In the genomic region with DNA sequence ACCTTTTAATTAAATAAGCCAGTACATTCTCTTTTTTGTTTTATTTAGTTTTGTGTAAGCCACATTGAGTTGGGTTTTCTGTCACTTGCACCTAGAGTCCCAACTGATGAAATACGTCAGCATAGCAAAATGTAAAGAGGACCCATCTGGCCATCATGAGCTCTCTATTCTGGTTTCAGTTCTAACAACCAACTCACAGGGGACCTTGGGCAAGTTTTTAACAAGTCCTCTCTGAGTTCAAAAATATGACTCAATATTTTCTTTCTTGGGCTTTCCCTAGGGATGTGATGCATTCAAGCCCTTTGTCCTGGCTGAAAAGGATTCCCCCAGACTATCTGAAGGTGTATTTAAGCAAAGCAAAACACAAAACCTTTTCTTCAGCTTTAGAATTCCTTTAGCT, we compare ENCODE assay signal across 12 cellular contexts. TPM values are rescaled to one million over a fixed set of nuclear protein-coding genes. Genes with fewer than 3 reads are reported as not detected.
DNase-seq lines count a peak whose midpoint lies in the region; ATAC-seq, FAIRE-seq and TF ChIP-seq lines count a peak whose summit lies in the region.
"Had no signal": no experiment of that assay in that cellular context is flagged by ENCODE, and none has a peak within 500 bp of the region (broad histone marks: within the 10 kb centered on the region; RNA-seq: fewer than 3 reads in every experiment).

No MANE protein-coding gene starts in this region.

- H2AFZ ChIP-seq in HepG2 (ENCODE audit: low read length), result no peak overlapping the region

- BruUV-seq in HepG2 (replicated peaks; lab: Mats Ljungman, UMichigan), result no TSS peak

- POLR2A ChIA-PET in HepG2 (lab: Yijun Ruan, JAX), result no interaction called here

- no peak for TF ChIP-seq RAD21 in HepG2 (CRISPR knock-in tag; IDR thresholded peaks at IDR 0.05)

- CTCF ChIA-PET in HepG2 (lab: Yijun Ruan, JAX; ENCODE audit: low intra/inter-chr PET ratio, low total read pairs), result interaction anchor here (0.6 kb wide), 1 partner anchor 31 kb away, joined by 3 read pairs; no protein-coding TSS in a partner anchor

- TF ChIP-seq POLR2A in HepG2 (IDR thresholded peaks at IDR 0.05; ENCODE audit: insufficient read depth in 1 of 2, low read depth in 2 of 2, low read length in 2 of 2) (no peak), sigmoid colon (IDR thresholded peaks at IDR 0.05) (no peak)

- H3K36me3 ChIP-seq in HepG2 (replicated peaks in 1 of 2; ENCODE audit: control insufficient read depth in 1 of 2, insufficient read depth in 2 of 2, low read length in 2 of 2), result no peaks in the 10 kb centered on the region
- H3K36me3 ChIP-seq in sigmoid colon, result no peaks in the 10 kb centered on the region
- H3K36me3 ChIP-seq: ovary had no signal

- peak; percentile 90 for ATAC-seq in HG02763 (IDR thresholded peaks at IDR 0.05; ENCODE audit: unreplicated experiment)
- ATAC-seq in HG03575 (IDR thresholded peaks at IDR 0.05; ENCODE audit: extremely low read depth, insufficient number of reproducible peaks, low FRiP score, unreplicated experiment), result peak; percentile 79
- no peak for ATAC-seq in Right ventricle myocardium superior (ENCODE audit: poor library complexity)
- no peak for ATAC-seq in HepG2

- TF ChIP-seq CTCF in HepG2 (CRISPR knock-in tag; IDR thresholded peaks at IDR 0.05) (no peak), sigmoid colon (IDR thresholded peaks at IDR 0.05) (no peak)

- no peak for FAIRE-seq in HepG2 (lab: Jason Lieb, UNC)

- DNase-seq in GM03348 (ENCODE audit: low spot score) (peak; percentile 26), GM19240 (ENCODE audit: insufficient read length, low spot score) (peak; percentile 3), KG1 (lab: John Stamatoyannopoulos, UW) (no peak), Right ventricle myocardium superior (no peak), HepG2 (ENCODE audit: low spot score) (no peak), sigmoid colon (no peak)
- DNase-seq: activated naive CD4-positive, alpha-beta T cell treated with anti-CD3 and anti-CD28 coated beads, Interleukin-2, amount 50 U/mL, for 16 hours; islet precursor cell; ovary had no signal

- 100% methylated on average over 1 of the region's 1 CpG for whole genome bisulfite sequencing in HepG2 (ENCODE audit: low lambda C conversion rate)
- 71 to 87% methylated on average over 1 of the region's 1 CpG for WGBS in sigmoid colon, 2 donors

- no peak overlapping the region for H3K27ac ChIP-seq in HepG2 (ENCODE audit: extremely low read length, insufficient read depth, low read length)
- H3K27ac ChIP-seq in sigmoid colon, result no peak overlapping the region
- H3K27ac ChIP-seq: ovary, VCaP had no signal

- no peak overlapping the region for H3K9ac ChIP-seq in HepG2 (ENCODE audit: insufficient read depth, low read depth, low read length)

- no peaks in the 10 kb centered on the region for H3K79me2 ChIP-seq in HepG2 (ENCODE audit: insufficient read depth, low read length)

- peaks cover 40% of the 10 kb centered on the region for H3K4me1 ChIP-seq in HepG2 (ENCODE audit: insufficient read depth, low read length)
- no peaks in the 10 kb centered on the region for H3K4me1 ChIP-seq in sigmoid colon

- TF ChIP-seq EP300 in HepG2 (IDR thresholded peaks at IDR 0.05; ENCODE audit: low read depth in 2 of 2, low read length in 2 of 2) (no peak), HepG2 (CRISPR knock-in tag; IDR thresholded peaks at IDR 0.05; ENCODE audit: borderline replicate concordance) (no peak), sigmoid colon (IDR thresholded peaks at IDR 0.05) (no peak)

- no peaks in the 10 kb centered on the region for H4K20me1 ChIP-seq in HepG2 (ENCODE audit: insufficient read depth, low read length)

- intact Hi-C loops in Right ventricle myocardium superior (cut with DNase I) (no loop called here), HepG2 (cut with micrococcal nuclease; ENCODE audit: unreplicated experiment) (loop anchor here (5.0 kb wide), 1 partner anchor 160 kb away; a partner anchor contains a TSS), sigmoid colon (cut with DNase I) (no loop called here)

- H3K9me3 ChIP-seq in HepG2 (ENCODE audit: low read length), result no peaks in the 10 kb centered on the region
- H3K9me3 ChIP-seq in sigmoid colon, result peaks cover 0 to under 1% (median 0%) of the 10 kb centered on the region in 4 donors
- H3K9me3 ChIP-seq: ovary had no signal

- H3K4me2 ChIP-seq in HepG2 (ENCODE audit: low read depth, low read length), result no peak overlapping the region

- no peaks in the 10 kb centered on the region for H3K27me3 ChIP-seq in HepG2 (ENCODE audit: control insufficient read depth in 1 of 2, insufficient read depth in 2 of 2, low read length in 2 of 2)
- no peaks in the 10 kb centered on the region for H3K27me3 ChIP-seq in sigmoid colon
- H3K27me3 ChIP-seq: ovary had no signal

- in situ Hi-C loops in HepG2 (cut with HindIII; ENCODE audit: extremely low pct_ligation_motif_present, low pct_unique_long_range_greater_than_20kb), result no loop called here

- H3K4me3 ChIP-seq in HepG2 (replicated peaks in 1 of 3; ENCODE audit: insufficient read depth in 1 of 3, low read depth in 2 of 3, low read length in 3 of 3), result no peak overlapping the region
- H3K4me3 ChIP-seq in sigmoid colon, result no peak overlapping the region
- H3K4me3 ChIP-seq: ovary had no signal

TF ChIP-seq in HepG2, 621 proteins besides CTCF, POLR2A, EP300 and RAD21 (continues in another document):
- TF ChIP-seq, protein P1, sequence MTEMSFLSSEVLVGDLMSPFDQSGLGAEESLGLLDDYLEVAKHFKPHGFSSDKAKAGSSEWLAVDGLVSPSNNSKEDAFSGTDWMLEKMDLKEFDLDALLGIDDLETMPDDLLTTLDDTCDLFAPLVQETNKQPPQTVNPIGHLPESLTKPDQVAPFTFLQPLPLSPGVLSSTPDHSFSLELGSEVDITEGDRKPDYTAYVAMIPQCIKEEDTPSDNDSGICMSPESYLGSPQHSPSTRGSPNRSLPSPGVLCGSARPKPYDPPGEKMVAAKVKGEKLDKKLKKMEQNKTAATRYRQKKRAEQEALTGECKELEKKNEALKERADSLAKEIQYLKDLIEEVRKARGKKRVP (CRISPR knock-in tag; IDR thresholded peaks at IDR 0.05), result no peak
- TF ChIP-seq, protein P2, sequence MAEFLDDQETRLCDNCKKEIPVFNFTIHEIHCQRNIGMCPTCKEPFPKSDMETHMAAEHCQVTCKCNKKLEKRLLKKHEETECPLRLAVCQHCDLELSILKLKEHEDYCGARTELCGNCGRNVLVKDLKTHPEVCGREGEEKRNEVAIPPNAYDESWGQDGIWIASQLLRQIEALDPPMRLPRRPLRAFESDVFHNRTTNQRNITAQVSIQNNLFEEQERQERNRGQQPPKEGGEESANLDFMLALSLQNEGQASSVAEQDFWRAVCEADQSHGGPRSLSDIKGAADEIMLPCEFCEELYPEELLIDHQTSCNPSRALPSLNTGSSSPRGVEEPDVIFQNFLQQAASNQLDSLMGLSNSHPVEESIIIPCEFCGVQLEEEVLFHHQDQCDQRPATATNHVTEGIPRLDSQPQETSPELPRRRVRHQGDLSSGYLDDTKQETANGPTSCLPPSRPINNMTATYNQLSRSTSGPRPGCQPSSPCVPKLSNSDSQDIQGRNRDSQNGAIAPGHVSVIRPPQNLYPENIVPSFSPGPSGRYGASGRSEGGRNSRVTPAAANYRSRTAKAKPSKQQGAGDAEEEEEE (CRISPR knock-in tag; IDR thresholded peaks at IDR 0.05; ENCODE audit: borderline replicate concordance), result no peak
- TF ChIP-seq ZKSCAN5 (CRISPR knock-in tag; IDR thresholded peaks at IDR 0.05), result no peak
- TF ChIP-seq, protein P3, sequence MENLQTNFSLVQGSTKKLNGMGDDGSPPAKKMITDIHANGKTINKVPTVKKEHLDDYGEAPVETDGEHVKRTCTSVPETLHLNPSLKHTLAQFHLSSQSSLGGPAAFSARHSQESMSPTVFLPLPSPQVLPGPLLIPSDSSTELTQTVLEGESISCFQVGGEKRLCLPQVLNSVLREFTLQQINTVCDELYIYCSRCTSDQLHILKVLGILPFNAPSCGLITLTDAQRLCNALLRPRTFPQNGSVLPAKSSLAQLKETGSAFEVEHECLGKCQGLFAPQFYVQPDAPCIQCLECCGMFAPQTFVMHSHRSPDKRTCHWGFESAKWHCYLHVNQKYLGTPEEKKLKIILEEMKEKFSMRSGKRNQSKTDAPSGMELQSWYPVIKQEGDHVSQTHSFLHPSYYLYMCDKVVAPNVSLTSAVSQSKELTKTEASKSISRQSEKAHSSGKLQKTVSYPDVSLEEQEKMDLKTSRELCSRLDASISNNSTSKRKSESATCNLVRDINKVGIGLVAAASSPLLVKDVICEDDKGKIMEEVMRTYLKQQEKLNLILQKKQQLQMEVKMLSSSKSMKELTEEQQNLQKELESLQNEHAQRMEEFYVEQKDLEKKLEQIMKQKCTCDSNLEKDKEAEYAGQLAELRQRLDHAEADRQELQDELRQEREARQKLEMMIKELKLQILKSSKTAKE (CRISPR knock-in tag; IDR thresholded peaks at IDR 0.05; ENCODE audit: borderline replicate concordance), result no peak
- TF ChIP-seq CBX2 (IDR thresholded peaks at IDR 0.05; ENCODE audit: low read depth, low read length), result no peak
- no peak for TF ChIP-seq CBX2 (CRISPR knock-in tag; IDR thresholded peaks at IDR 0.05; ENCODE audit: low read depth)

RNA-seq across cellular contexts. Expression of a gene that starts 32.9 kb away (rescaled TPM):
- total RNA-seq in Right ventricle myocardium superior (1.3 TPM), HepG2 (2016; rRNA removed; fragmentation: Illumina TruSeq; extraction: Trizol) (3.0 and 4.4 TPM in 2 replicates), sigmoid colon (under 1 TPM; 0.36 to 0.83 (median 0.62) TPM)
- 0.81 and 0.97 TPM in 2 replicates for total RNA-seq in HepG2 (2016; cell fraction: cytosol; rRNA removed; fragmentation: Illumina TruSeq; extraction: Trizol; ENCODE audit: low read depth)
- 2.8 and 4.1 TPM in 2 replicates for total RNA-seq in HepG2 (2016; cell fraction: insoluble cytoplasmic fraction; rRNA removed; fragmentation: Illumina TruSeq; extraction: Trizol)
- 0.96 and 1.1 TPM in 2 replicates for total RNA-seq in HepG2 (2016; cell fraction: membrane; rRNA removed; fragmentation: Illumina TruSeq; extraction: Trizol)
- 5.1 and 5.3 TPM in 2 replicates for total RNA-seq in HepG2 (2016; cell fraction: nucleus; rRNA removed; fragmentation: Illumina TruSeq; extraction: Trizol)
- polyA plus RNA-seq in HepG2 (2011; rRNA removed) (1.2 and 2.0 TPM in 2 replicates), sigmoid colon (1 to 10 TPM in 2 of 3 donors, under 1 TPM in 1; 0.92 to 1.9 (median 1.2) TPM)
- polyA plus RNA-seq in HepG2 (2011; cell fraction: cytosol; rRNA removed), result 1.1 and 1.3 TPM in 2 replicates
- polyA plus RNA-seq in HepG2 (2011; cell fraction: nucleus; rRNA removed), result 1.0 and 2.1 TPM in 2 replicates
- 1.0 and 1.7 TPM in 2 replicates for polyA plus RNA-seq in HepG2 (2012)
- 0.05 and 0.07 TPM in 2 replicates for polyA plus RNA-seq in HepG2 (2016; cell fraction: cytosol; fragmentation: Illumina TruSeq; extraction: Trizol; ENCODE audit: low read depth)
- polyA plus RNA-seq in HepG2 (2016; cell fraction: insoluble cytoplasmic fraction; fragmentation: Illumina TruSeq; extraction: Trizol; ENCODE audit: low read depth), result 2.0 and 2.5 TPM in 2 replicates
- polyA plus RNA-seq in HepG2 (2016; cell fraction: membrane; fragmentation: Illumina TruSeq; extraction: Trizol; ENCODE audit: low read depth), result 0.14 and 0.24 TPM in 2 replicates
- 1.7 and 1.9 TPM in 2 replicates for polyA plus RNA-seq in HepG2 (2016; cell fraction: nucleus; fragmentation: Illumina TruSeq; extraction: Trizol; ENCODE audit: insufficient read depth, low read depth)
- polyA minus RNA-seq in HepG2 (2011; rRNA and poly(A)+ RNA removed; ENCODE audit: low replicate concordance), result 0.07 and 4.3 TPM in 2 replicates
- polyA minus RNA-seq in HepG2 (2011; cell fraction: cytosol; rRNA and poly(A)+ RNA removed), result 3.6 and 4.0 TPM in 2 replicates
- 10.0 and 12.9 TPM in 2 replicates for polyA minus RNA-seq in HepG2 (2011; cell fraction: nucleus; rRNA and poly(A)+ RNA removed)

Comparison
In these comparisons a context has a peak if more than half of its experiments do, and no peak if none do; other contexts are left out.
1. DNase-seq: peak in GM03348 (single experiment) and GM19240 (single experiment); none in KG1 (single experiment), Right ventricle myocardium superior (single experiment), HepG2 (single experiment) and sigmoid colon (single experiment).
2. ATAC-seq: peak in HG02763 (single experiment) and HG03575 (single experiment); none in Right ventricle myocardium superior (single experiment) and HepG2 (single experiment).